7 cellular contexts compared by ENCODE assay signal in genomic region chr1:146853145-146853544, GRCh38.
DNase-seq lines count a peak whose midpoint lies in the region; ATAC-seq, FAIRE-seq and TF ChIP-seq lines count a peak whose summit lies in the region.
"Not testable (repeated sequence)": the region's sequence is repeated elsewhere in the genome, so short reads cannot be mapped to it uniquely, and the experiment has no call there.

No MANE protein-coding gene starts in this region.

- not testable (repeated sequence) for TF ChIP-seq CTCF in WTC11 (IDR thresholded peaks at IDR 0.05); GM12878 (IDR thresholded peaks at IDR 0.05 in 2 of 3, conservative IDR thresholded peaks at IDR 0.05 in 1 of 3; ENCODE audit: control insufficient read depth in 2 of 3, extremely low read depth in 1 of 3, insufficient read depth in 1 of 3, low read depth in 3 of 3, low read length in 3 of 3); nephron progenitor cell (IDR thresholded peaks at IDR 0.05)

- in situ Hi-C loops in GM12878 (cut with MboI) = not testable (repeated sequence)

- BruUV-seq in GM12878 (replicated peaks; lab: Mats Ljungman, UMichigan) = not testable (repeated sequence)

- H4K20me1 ChIP-seq in GM12878 (ENCODE audit: control insufficient read depth, insufficient read depth) = not testable (repeated sequence)

- not testable (repeated sequence) for H3K36me3 ChIP-seq in GM12878 (ENCODE audit: control insufficient read depth in 2 of 2, insufficient read depth in 2 of 2, low read length in 1 of 2)

- peak; percentile 39; the same call in 1 of the 2 replicates for ATAC-seq in WTC11
- not testable (repeated sequence) for ATAC-seq in GM12878

- 41% methylated on average over 7 of the region's 9 CpGs for WGBS in GM12878 (ENCODE audit: insufficient coverage, insufficient replicate concordance, low lambda C conversion rate, missing lambda C conversion rate)

- peak; percentile 2 for DNase-seq in ELF-1 (ENCODE audit: low read depth, low spot score)
- not testable (repeated sequence) for DNase-seq in WTC11 (ENCODE audit: low spot score); GM12878 (ENCODE audit: low read depth, low spot score)
- DNase-seq in left kidney (ENCODE audit: low read depth, low spot score) = peak; percentile 19
- DNase-seq in nephron progenitor cell = peak; percentile 55

- H3K9me3 Mint-ChIP-seq in WTC11, nephron progenitor cell: not testable (repeated sequence)

- FAIRE-seq in GM12878 (lab: Jason Lieb, UNC) = not testable (repeated sequence)

- not testable (repeated sequence) for H3K79me2 ChIP-seq in GM12878 (ENCODE audit: control insufficient read depth, insufficient read depth, low read length)

- H3K36me3 Mint-ChIP-seq in WTC11; nephron progenitor cell (ENCODE audit: low read depth): not testable (repeated sequence)

- POLR2A ChIA-PET in WTC11 (lab: Charles Lee); GM12878 (lab: Charles Lee): not testable (repeated sequence)

- CTCF ChIA-PET in WTC11 (lab: Charles Lee); GM12878 (lab: Yijun Ruan, JAX): not testable (repeated sequence)

- H3K27ac ChIP-seq in GM12878 (ENCODE audit: control insufficient read depth, insufficient read depth) = not testable (repeated sequence)

- not testable (repeated sequence) for H3K4me1 Mint-ChIP-seq in WTC11, nephron progenitor cell

- not testable (repeated sequence) for H3K4me1 ChIP-seq in GM12878 (ENCODE audit: control insufficient read depth, insufficient read depth, low read length)

- not testable (repeated sequence) for TF ChIP-seq RAD21 in Ishikawa (IDR thresholded peaks at IDR 0.05; ENCODE audit: low read depth); GM12878 (IDR thresholded peaks at IDR 0.05; ENCODE audit: insufficient read depth, low read depth, low read length)

- intact Hi-C loops in GM12878 (cut with micrococcal nuclease; ENCODE audit: unreplicated experiment) = not testable (repeated sequence)

- H3K27me3 ChIP-seq in GM12878 (replicated peaks in 1 of 2; ENCODE audit: control insufficient read depth in 2 of 2, insufficient read depth in 2 of 2, low read length in 1 of 2) = not testable (repeated sequence)

- H3K4me3 Mint-ChIP-seq in WTC11, nephron progenitor cell: not testable (repeated sequence)

- not testable (repeated sequence) for H3K27ac Mint-ChIP-seq in WTC11, nephron progenitor cell

- not testable (repeated sequence) for H3K27me3 Mint-ChIP-seq in WTC11 (ENCODE audit: low read depth); nephron progenitor cell (ENCODE audit: low read depth, poor library complexity)

- not testable (repeated sequence) for H3K9ac ChIP-seq in GM12878 (ENCODE audit: control insufficient read depth, insufficient read depth, low read length)

- H3K9me3 ChIP-seq in GM12878 (replicated peaks; ENCODE audit: control insufficient read depth, insufficient read depth, low read length) = not testable (repeated sequence)

- H2AFZ ChIP-seq in GM12878 (ENCODE audit: control insufficient read depth, low read depth, low read length) = not testable (repeated sequence)

- H3K4me2 ChIP-seq in GM12878 (ENCODE audit: control insufficient read depth, insufficient read depth) = not testable (repeated sequence)

- H3K4me3 ChIP-seq in GM12878 = not testable (repeated sequence)

- RAD21 ChIA-PET in GM12878 (lab: Charles Lee; ENCODE audit: unreplicated experiment) = not testable (repeated sequence)

- not testable (repeated sequence) for TF ChIP-seq POLR2A in GM12878 (IDR thresholded peaks at IDR 0.05; ENCODE audit: low read depth, low read length)

- not testable (repeated sequence) for TF ChIP-seq EP300 in Ishikawa (IDR thresholded peaks at IDR 0.05; ENCODE audit: borderline replicate concordance); GM12878 (IDR thresholded peaks at IDR 0.05; ENCODE audit: borderline replicate concordance in 1 of 2, control insufficient read depth in 1 of 2, low read depth in 2 of 2, low read length in 2 of 2)

- SMC1A ChIA-PET in GM12878 (lab: Charles Lee; ENCODE audit: uncharacterized antibody, unreplicated experiment) = not testable (repeated sequence)

TF ChIP-seq in PFSK-1, 5 proteins besides CTCF, POLR2A, EP300 and RAD21:
- peak; percentile 15 to 80; a peak in 2 of 4 replicates for TF ChIP-seq REST (IDR thresholded peaks at IDR 0.05; ENCODE audit: insufficient read depth in 1 of 2, low read depth in 2 of 2, low read length in 2 of 2)

TF ChIP-seq in GM12878, 131 proteins besides CTCF, POLR2A, EP300 and RAD21:
- peak; percentile 54; the same call in 1 of the 2 replicates for TF ChIP-seq REST (IDR thresholded peaks at IDR 0.05; ENCODE audit: low read depth, low read length)
TF ChIP-seq in GM12878: peak in this region for 1; not testable (repeated sequence) for 130.
